19 cellular contexts compared by ENCODE assay signal in the genomic region with DNA sequence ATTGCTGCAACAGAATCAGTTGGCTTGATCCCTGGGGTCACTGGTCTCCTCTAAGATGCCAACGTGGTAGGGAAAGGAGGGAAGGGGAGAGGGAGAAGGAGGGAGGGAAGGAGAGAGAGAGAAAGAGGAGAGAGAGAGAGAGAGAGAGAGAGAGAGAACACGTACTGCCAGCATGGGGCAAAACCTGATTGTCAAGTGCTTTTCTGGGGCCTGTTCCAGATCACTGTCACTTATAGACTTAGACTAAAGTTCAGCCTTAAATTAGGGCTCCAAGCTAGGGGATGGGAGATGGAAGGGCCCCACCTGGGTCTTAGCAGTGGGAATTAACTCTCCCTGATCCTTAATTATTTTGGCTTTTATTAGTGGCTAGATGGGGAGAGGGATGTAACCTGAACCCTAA. TPM values are rescaled to one million over a fixed set of nuclear protein-coding genes. Genes with fewer than 3 reads are reported as not detected.
A peak's percentile ranks its signal among the peaks of the same experiment; 100 is the strongest.
DNase-seq lines count a peak whose midpoint lies in the region; ATAC-seq and TF ChIP-seq lines count a peak whose summit lies in the region.
"Had no signal": no experiment of that assay in that cellular context is flagged by ENCODE, and none has a peak within 500 bp of the region (broad histone marks: within the 10 kb centered on the region; RNA-seq: fewer than 3 reads in every experiment).

No MANE protein-coding gene starts in this region.

- H3K27ac ChIP-seq in left ventricle myocardium inferior (replicated peaks) (no peak overlapping the region), esophagus squamous epithelium (peak overlapping the region in 3 of 4 donors; percentile 24 to 70 (median 54))
- H3K27ac ChIP-seq: BLaER1 had no signal

- TF ChIP-seq CTCF in left ventricle myocardium inferior (IDR thresholded peaks at IDR 0.05; ENCODE audit: borderline replicate concordance): no peak
- no peak for TF ChIP-seq CTCF in esophagus squamous epithelium (IDR thresholded peaks at IDR 0.05)
- TF ChIP-seq CTCF in mucosa of descending colon (IDR thresholded peaks at IDR 0.05): no peak

- H3K4me3 ChIP-seq in left ventricle myocardium inferior (no peak overlapping the region), esophagus squamous epithelium (no peak overlapping the region), mucosa of descending colon (no peak overlapping the region)
- H3K4me3 ChIP-seq: BLaER1, GM23338 had no signal

- peak; percentile 73 for ATAC-seq in Right ventricle myocardium superior (ENCODE audit: poor library complexity)
- ATAC-seq in mucosa of descending colon: peak; percentile 44
- ATAC-seq in GM21717 (IDR thresholded peaks at IDR 0.05; ENCODE audit: unreplicated experiment): no peak
- no peak for ATAC-seq in HG03280 (IDR thresholded peaks at IDR 0.05; ENCODE audit: unreplicated experiment)
- no peak for ATAC-seq in GM21381 (IDR thresholded peaks at IDR 0.05; ENCODE audit: unreplicated experiment)
- ATAC-seq: GM23338 had no signal

- H3K27me3 ChIP-seq in left ventricle myocardium inferior (ENCODE audit: low read depth): no peaks in the 10 kb centered on the region
- H3K27me3 ChIP-seq in esophagus squamous epithelium: no peaks in the 10 kb centered on the region

- 6 to 28% methylated on average over 2 of the region's 2 CpGs for WGBS in esophagus squamous epithelium, 2 donors

- no peaks in the 10 kb centered on the region for H3K36me3 ChIP-seq in left ventricle myocardium inferior
- no peaks in the 10 kb centered on the region for H3K36me3 ChIP-seq in esophagus squamous epithelium
- no peaks in the 10 kb centered on the region for H3K36me3 ChIP-seq in mucosa of descending colon (ENCODE audit: low read depth)
- H3K36me3 ChIP-seq: BLaER1 had no signal

- H3K9me3 ChIP-seq in left ventricle myocardium inferior (replicated peaks) (no peaks in the 10 kb centered on the region), esophagus squamous epithelium (no peaks in the 10 kb centered on the region), mucosa of descending colon (no peaks in the 10 kb centered on the region)
- H3K9me3 ChIP-seq: BLaER1 had no signal

- H3K4me1 ChIP-seq in left ventricle myocardium inferior (peaks cover 13% of the 10 kb centered on the region), esophagus squamous epithelium (peaks cover 0 to 57% (median 3%) of the 10 kb centered on the region in 3 donors), mucosa of descending colon (ENCODE audit: low read depth) (no peaks in the 10 kb centered on the region)
- H3K4me1 ChIP-seq: BLaER1 had no signal

- TF ChIP-seq POLR2A in esophagus squamous epithelium (IDR thresholded peaks at IDR 0.05): no peak

- no peak for DNase-seq in Right ventricle myocardium superior
- DNase-seq in left ventricle myocardium inferior: no peak
- DNase-seq in esophagus squamous epithelium (lab: John Stamatoyannopoulos, UW): no peak
- peak in 1 of 3 donors; percentile 33 for DNase-seq in mucosa of descending colon
- no peak for DNase-seq in A172 (ENCODE audit: low spot score)
- DNase-seq: CD8-positive, alpha-beta memory T cell; DMS79; KG1; NCI-H1048; NCI-H146; NCI-H2081; NCI-H748 treated with DMSO at 0.1 percent for 48 hours had no signal

- intact Hi-C loops in Right ventricle myocardium superior (cut with DNase I) (no loop called here), left ventricle myocardium inferior (cut with micrococcal nuclease) (no loop called here), esophagus squamous epithelium (cut with DNase I) (no loop called here), mucosa of descending colon (cut with DNase I, micrococcal nuclease) (no loop called here)

RNA-seq across cellular contexts. Expression of a gene that starts 12.9 kb away (rescaled TPM):
- total RNA-seq in Right ventricle myocardium superior (9.4 TPM), left ventricle myocardium inferior (10.5 TPM), esophagus squamous epithelium (1 to 10 TPM; 2.7 to 8.8 (median 4.3) TPM), mucosa of descending colon (1 to 10 TPM; 2.9 to 3.6 (median 3.2) TPM)
- total RNA-seq in A172 (2014; rRNA removed; shearing (Covaris generic)): not detected in 2 replicates
- total RNA-seq: CD8-positive, alpha-beta memory T cell; MCF 10A; NCI-H460 had no signal

Comparison
In these comparisons a context has a peak if more than half of its experiments do, and no peak if none do; other contexts are left out.
1. ATAC-seq: peak in Right ventricle myocardium superior (single experiment) and mucosa of descending colon (single experiment); none in GM21717 (single experiment), HG03280 (single experiment) and GM21381 (single experiment).